Comparison of ENCODE assay signal across 17 cellular contexts in the genomic region with DNA sequence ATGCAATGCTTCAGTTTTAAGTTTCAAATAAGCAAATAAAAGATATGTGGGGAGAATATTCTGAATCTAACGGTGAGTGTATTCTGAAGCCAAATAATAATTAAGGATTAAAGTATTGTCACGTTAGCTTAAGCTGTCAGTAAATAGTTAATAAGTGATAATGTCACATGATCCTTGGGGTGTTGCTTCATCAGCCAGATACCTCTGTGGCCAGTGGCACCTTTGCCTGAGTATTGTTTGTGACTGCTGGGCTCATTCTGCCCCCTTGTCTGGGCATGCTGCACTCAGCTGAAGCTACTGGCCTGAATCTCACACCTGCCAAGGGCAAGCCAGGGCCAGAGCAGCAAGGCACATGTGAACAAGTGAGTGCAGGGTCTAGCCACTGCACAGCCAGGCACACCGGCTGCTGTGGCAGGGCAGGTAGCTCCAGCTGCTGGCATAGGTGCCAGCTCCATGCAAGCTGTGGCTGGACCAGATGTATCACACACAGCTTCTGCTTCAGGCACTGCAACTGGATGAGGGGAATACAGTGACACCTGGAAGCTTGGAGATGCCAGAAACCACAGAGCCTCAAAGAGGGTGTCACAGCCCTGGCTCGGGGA.
"Had no signal": no experiment of that assay in that cellular context is flagged by ENCODE, and none has a peak within 500 bp of the region (broad histone marks: within the 10 kb centered on the region; RNA-seq: fewer than 3 reads in every experiment).

No MANE protein-coding gene starts in this region.

- DNase-seq: effector memory CD4-positive, alpha-beta T cell; foreskin melanocyte; head of caudate nucleus; hippocampal formation; left colon; left ventricle myocardium superior; mucosa of descending colon; naive thymus-derived CD8-positive, alpha-beta T cell; sigmoid colon; stimulated activated CD4-positive, alpha-beta T cell treated with anti-CD3 and anti-CD28 coated beads, Interleukin-12 subunit alpha, Interleukin-12 subunit beta, amount 100 ng/mL, for 4 hours; stimulated activated naive CD4-positive, alpha-beta T cell treated with Interleukin-2 at 50 U/mL for 16 hours; thyroid gland had no signal

- H3K27me3 ChIP-seq: right atrium auricular region, sigmoid colon, suprapubic skin, thyroid gland had no signal

- H3K27ac Mint-ChIP-seq: naive thymus-derived CD8-positive, alpha-beta T cell; type B pancreatic cell had no signal

- ATAC-seq: left colon; left ventricle myocardium superior; mucosa of descending colon; naive thymus-derived CD8-positive, alpha-beta T cell had no signal

- H3K27me3 Mint-ChIP-seq: naive thymus-derived CD8-positive, alpha-beta T cell; type B pancreatic cell had no signal

- H3K36me3 ChIP-seq: right atrium auricular region, sigmoid colon, suprapubic skin, thyroid gland had no signal

- H3K4me1 ChIP-seq: right atrium auricular region, sigmoid colon, suprapubic skin, thyroid gland had no signal

- H3K4me3 Mint-ChIP-seq: naive thymus-derived CD8-positive, alpha-beta T cell; type B pancreatic cell had no signal

- H3K4me3 ChIP-seq: mucosa of descending colon, right atrium auricular region, sigmoid colon, skin epidermis, suprapubic skin, thyroid gland had no signal

- H3K27ac ChIP-seq: right atrium auricular region, sigmoid colon, skin epidermis, suprapubic skin, thyroid gland had no signal

- FAIRE-seq: urothelium cell line had no signal

- H3K36me3 Mint-ChIP-seq: naive thymus-derived CD8-positive, alpha-beta T cell; type B pancreatic cell had no signal

- H3K4me1 Mint-ChIP-seq: naive thymus-derived CD8-positive, alpha-beta T cell had no signal

- H3K9me3 ChIP-seq: right atrium auricular region, sigmoid colon, suprapubic skin, thyroid gland had no signal

- H3K9me3 Mint-ChIP-seq: type B pancreatic cell had no signal
